ENCODE assay signal across 17 cellular contexts in genomic region chr3:189569473-189569872, GRCh38.
A peak's percentile ranks its signal among the peaks of the same experiment; 100 is the strongest.
DNase-seq lines count a peak whose midpoint lies in the region; ATAC-seq, FAIRE-seq and TF ChIP-seq lines count a peak whose summit lies in the region.
"Had no signal": no experiment of that assay in that cellular context is flagged by ENCODE, and none has a peak within 500 bp of the region (broad histone marks: within the 10 kb centered on the region; RNA-seq: fewer than 3 reads in every experiment).

No MANE protein-coding gene starts in this region.

- peaks cover 17% of the 10 kb centered on the region for H3F3A ChIP-seq in SU-DHL-6 (ENCODE audit: insufficient read depth)

- H4K20me1 ChIP-seq in SU-DHL-6 (ENCODE audit: low read depth, low read length), result no peaks in the 10 kb centered on the region

- H3K4me1 Mint-ChIP-seq in activated CD4-positive, alpha-beta T cell treated with anti-CD3 and anti-CD28 coated beads, Interleukin-2, amount 10 ng/mL, durations not matched to agents 7 days and 5 days, result peaks cover 19% of the 10 kb centered on the region
- H3K4me1 Mint-ChIP-seq: GM23338, H9 had no signal

- no peaks in the 10 kb centered on the region for H3K36me3 ChIP-seq in SU-DHL-6 (ENCODE audit: low read length)
- no peaks in the 10 kb centered on the region for H3K36me3 ChIP-seq in right lobe of liver

- no peaks in the 10 kb centered on the region for H3K79me2 ChIP-seq in SU-DHL-6 (ENCODE audit: insufficient read depth, low read length)

- no peak overlapping the region for H2AFZ ChIP-seq in SU-DHL-6 (ENCODE audit: low read depth, low read length, severe bottlenecking)
- H2AFZ ChIP-seq: GM23338 had no signal

- POLR2A ChIA-PET in activated CD4-positive, alpha-beta T cell treated with anti-CD3 and anti-CD28 coated beads, Interleukin-2, amount 10 ng/mL, durations not matched to agents 7 days and 5 days (lab: Charles Lee), result no interaction called here

- intact Hi-C loops in right lobe of liver (cut with DNase I), result no loop called here

- DNase-seq in GM12892 (ENCODE audit: insufficient read length) (no peak), LNCaP clone FGC (ENCODE audit: low read depth) (peak; percentile 31), right lobe of liver (peak in 1 of 3 donors; percentile 63), OCI-M1 (lab: John Stamatoyannopoulos, UW) (no peak), dermis blood vessel endothelial cell (no peak)
- DNase-seq in activated CD4-positive, alpha-beta T cell treated with anti-CD3 and anti-CD28 coated beads, Interleukin-2, amount 10 ng/mL, durations not matched to agents 7 days and 5 days, result no peak
- DNase-seq: Caco-2; CD4-positive, CD25-positive, alpha-beta regulatory T cell; CD8-positive, alpha-beta T cell; DMS153; DND-41; H9 had no signal

- CTCF ChIA-PET in activated CD4-positive, alpha-beta T cell treated with anti-CD3 and anti-CD28 coated beads, Interleukin-2, amount 10 ng/mL, durations not matched to agents 7 days and 5 days (lab: Charles Lee), result no interaction called here

- no peaks in the 10 kb centered on the region for H3K27me3 Mint-ChIP-seq in activated CD4-positive, alpha-beta T cell treated with anti-CD3 and anti-CD28 coated beads, Interleukin-2, amount 10 ng/mL, durations not matched to agents 7 days and 5 days

- H3K4me3 ChIP-seq in LNCaP clone FGC (ENCODE audit: low read depth, low read length), result no peak overlapping the region
- H3K4me3 ChIP-seq in SU-DHL-6 (ENCODE audit: insufficient read depth, low read length, poor library complexity, severe bottlenecking), result no peak overlapping the region
- H3K4me3 ChIP-seq in right lobe of liver, result no peak overlapping the region
- H3K4me3 ChIP-seq: GM23338 had no signal

- H3K9ac ChIP-seq in SU-DHL-6 (ENCODE audit: low read length), result no peak overlapping the region

- H3K4me1 ChIP-seq in right lobe of liver, result peaks cover 0 to 22% (median 8%) of the 10 kb centered on the region in 4 donors
- H3K4me1 ChIP-seq: Caco-2 had no signal

- no peaks in the 10 kb centered on the region for H3K36me3 Mint-ChIP-seq in activated CD4-positive, alpha-beta T cell treated with anti-CD3 and anti-CD28 coated beads, Interleukin-2, amount 10 ng/mL, durations not matched to agents 7 days and 5 days (ENCODE audit: low read depth)
- H3K36me3 Mint-ChIP-seq: CD4-positive, CD25-positive, alpha-beta regulatory T cell; CD8-positive, alpha-beta T cell had no signal

- no peaks in the 10 kb centered on the region for H3K9me2 ChIP-seq in SU-DHL-6 (replicated peaks; ENCODE audit: insufficient read depth, low read length)

- H3K9me3 Mint-ChIP-seq in activated CD4-positive, alpha-beta T cell treated with anti-CD3 and anti-CD28 coated beads, Interleukin-2, amount 10 ng/mL, durations not matched to agents 7 days and 5 days, result peaks cover 3% of the 10 kb centered on the region
- H3K9me3 Mint-ChIP-seq: CD4-positive, CD25-positive, alpha-beta regulatory T cell; CD8-positive, alpha-beta T cell; GM23338; H9 had no signal

- H3K27me3 ChIP-seq in SU-DHL-6 (ENCODE audit: low read length) (no peaks in the 10 kb centered on the region), right lobe of liver (no peaks in the 10 kb centered on the region)

- TF ChIP-seq POLR2A in GM12892 (IDR thresholded peaks at IDR 0.05; ENCODE audit: low read depth, low read length), result no peak
- no peak for TF ChIP-seq POLR2A in right lobe of liver (IDR thresholded peaks at IDR 0.05)

- H3K9me3 ChIP-seq in SU-DHL-6 (ENCODE audit: insufficient read depth, low read length) (no peaks in the 10 kb centered on the region), right lobe of liver (no peaks in the 10 kb centered on the region)
- H3K9me3 ChIP-seq: Caco-2 had no signal

- 31% methylated on average over 4 of the region's 4 CpGs for WGBS in right lobe of liver (ENCODE audit: insufficient coverage, low coverage, low lambda C conversion rate, missing lambda C conversion rate)

- no peak overlapping the region for H3K27ac Mint-ChIP-seq in activated CD4-positive, alpha-beta T cell treated with anti-CD3 and anti-CD28 coated beads, Interleukin-2, amount 10 ng/mL, durations not matched to agents 7 days and 5 days
- H3K27ac Mint-ChIP-seq: CD4-positive, CD25-positive, alpha-beta regulatory T cell; CD8-positive, alpha-beta T cell; GM23338; H9 had no signal

- ATAC-seq in right lobe of liver, result peak; percentile 87 to 96 (median 92)
- ATAC-seq: CD8-positive, alpha-beta T cell; GM23338; HCT116 had no signal

- TF ChIP-seq CTCF in LNCaP clone FGC (IDR thresholded peaks at IDR 0.05; ENCODE audit: control insufficient read depth, extremely low read depth, insufficient read depth) (no peak), SU-DHL-6 (IDR thresholded peaks at IDR 0.05; ENCODE audit: insufficient read depth, low read length, poor library complexity, severe bottlenecking) (no peak), right lobe of liver (IDR thresholded peaks at IDR 0.05) (no peak)

- H3K27ac ChIP-seq in SU-DHL-6 (ENCODE audit: low read depth, low read length), result peak overlapping the region; percentile 95
- H3K27ac ChIP-seq in right lobe of liver, result peak overlapping the region in 2 of 3 donors; percentile 27 to 35
- H3K27ac ChIP-seq: C4-2B had no signal

- no peak overlapping the region for H3K4me3 Mint-ChIP-seq in activated CD4-positive, alpha-beta T cell treated with anti-CD3 and anti-CD28 coated beads, Interleukin-2, amount 10 ng/mL, durations not matched to agents 7 days and 5 days
- H3K4me3 Mint-ChIP-seq: CD4-positive, CD25-positive, alpha-beta regulatory T cell; CD8-positive, alpha-beta T cell; GM23338; H9 had no signal

- H3K4me2 ChIP-seq in SU-DHL-6 (ENCODE audit: low read depth, low read length, poor library complexity, severe bottlenecking), result peak overlapping the region; percentile 63
- H3K4me2 ChIP-seq: GM23338 had no signal

- peak; percentile 54 for FAIRE-seq in GM12892 (lab: Jason Lieb, UNC)
- FAIRE-seq: G401.6 had no signal
